8 cellular contexts compared by ENCODE assay signal in the genomic region with DNA sequence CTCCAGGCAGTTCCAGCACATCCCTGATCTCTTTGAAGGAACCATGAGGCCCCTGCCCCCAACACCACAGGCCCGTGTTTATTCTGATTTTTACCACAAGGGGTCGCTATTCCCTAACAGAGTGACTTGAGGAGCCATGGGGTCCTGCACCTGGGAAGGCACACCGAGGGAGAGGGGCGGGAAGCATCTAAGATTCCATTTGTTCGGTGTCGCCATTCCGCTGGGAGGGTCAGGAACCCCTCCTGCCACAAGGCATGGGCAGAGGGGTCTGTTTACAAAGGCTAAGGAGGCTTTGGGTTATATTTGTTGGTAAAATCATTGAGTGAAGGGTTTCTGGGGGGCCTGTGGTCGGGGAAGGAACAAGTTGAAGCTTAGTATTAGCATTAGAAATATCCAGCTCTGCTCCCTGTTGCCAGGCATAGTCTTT.
A peak's percentile ranks its signal among the peaks of the same experiment; 100 is the strongest.
DNase-seq lines count a peak whose midpoint lies in the region; ATAC-seq lines count a peak whose summit lies in the region.

No MANE protein-coding gene starts in this region.

- DNase-seq in Ammon's horn (ENCODE audit: low spot score): peak; percentile 58
- DNase-seq in NCI-H526 (lab: John Stamatoyannopoulos, UW): peak; percentile 53 to 87
- peak; percentile 21 to 57 for DNase-seq in activated CD4-positive, alpha-beta T cell treated with anti-CD3 and anti-CD28 coated beads, Interleukin-2, amount 50 U/mL, for 24 hours (ENCODE audit: low read depth in 1 of 2, low spot score in 1 of 2)
- DNase-seq in dermis microvascular lymphatic vessel endothelial cell (ENCODE audit: low read depth in 2 of 2): peak; percentile 47 to 67
- peak; percentile 66 to 75 for DNase-seq in lung microvascular endothelial cell (ENCODE audit: low read depth in 2 of 2)
- DNase-seq in stimulated activated CD8-positive, alpha-beta memory T cell treated with anti-CD3 and anti-CD28 coated beads, Interleukin-4, amount 100 ng/mL, for 1 hour (ENCODE audit: low read depth in 2 of 2, low spot score in 1 of 2): peak; percentile 5 to 17

- ATAC-seq in GM19395 (IDR thresholded peaks at IDR 0.05; ENCODE audit: unreplicated experiment) (peak; percentile 47), HG02678 (IDR thresholded peaks at IDR 0.05; ENCODE audit: unreplicated experiment) (no peak)

Comparison
In these comparisons a context has a peak if more than half of its experiments do, and no peak if none do; other contexts are left out.
1. DNase-seq: peak in every context shown above with its lines; median percentile 70 in lung microvascular endothelial cell; 70 in NCI-H526; 58 in Ammon's horn; 57 in dermis microvascular lymphatic vessel endothelial cell; 39 in activated CD4-positive, alpha-beta T cell treated with anti-CD3 and anti-CD28 coated beads, Interleukin-2, amount 50 U/mL, for 24 hours; 11 in stimulated activated CD8-positive, alpha-beta memory T cell treated with anti-CD3 and anti-CD28 coated beads, Interleukin-4, amount 100 ng/mL, for 1 hour.